Comparison of ENCODE assay signal across 8 cellular contexts in genomic region chr2:104976603-104977120, GRCh38.
DNase-seq lines count a peak whose midpoint lies in the region; ATAC-seq and TF ChIP-seq lines count a peak whose summit lies in the region.

No MANE protein-coding gene starts in this region.

- in situ Hi-C loops in G401 (cut with HindIII; ENCODE audit: low sequenced_read_pairs), result no loop called here

- peak; percentile 94 for ATAC-seq in HG03064 (IDR thresholded peaks at IDR 0.05; ENCODE audit: low read depth, unreplicated experiment)
- ATAC-seq in RWPE2 (ENCODE audit: low read depth), result no peak
- peak; percentile 97 for ATAC-seq in memory B cell (ENCODE audit: low read depth)

- H3K4me3 Mint-ChIP-seq in memory B cell, result peak overlapping the region; percentile 80

- DNase-seq in G401 (ENCODE audit: low spot score), result peak; percentile 4
- DNase-seq in GM19238 (ENCODE audit: insufficient read length, low spot score), result peak; percentile 53
- no peak for DNase-seq in RWPE2 (ENCODE audit: low spot score)
- peak; percentile 60 to 69 for DNase-seq in memory B cell (ENCODE audit: low spot score in 2 of 2)
- DNase-seq in amniotic stem cell (lab: John Stamatoyannopoulos, UW), result no peak
- no peak for DNase-seq in putamen (ENCODE audit: low spot score)
- no peak for DNase-seq in SW 1271 (lab: John Stamatoyannopoulos, UW)

- no peaks in the 10 kb centered on the region for H3K27me3 Mint-ChIP-seq in memory B cell

- H3K27ac Mint-ChIP-seq in memory B cell, result peak overlapping the region; percentile 75

- no peak overlapping the region for H3K27ac ChIP-seq in RWPE2 (ENCODE audit: poor library complexity, severe bottlenecking)

- no peaks in the 10 kb centered on the region for H3K4me1 ChIP-seq in RWPE2 (ENCODE audit: insufficient read depth, poor library complexity, severe bottlenecking)

- H3K4me1 Mint-ChIP-seq in memory B cell, result peaks cover 26% of the 10 kb centered on the region

- peak; percentile 19 for TF ChIP-seq CTCF in RWPE2 (IDR thresholded peaks at IDR 0.05; ENCODE audit: poor library complexity, severe bottlenecking)

- H3K4me3 ChIP-seq in RWPE2 (ENCODE audit: severe bottlenecking), result no peak overlapping the region

- H3K27me3 ChIP-seq in RWPE2 (ENCODE audit: insufficient read depth, poor library complexity, severe bottlenecking), result no peaks in the 10 kb centered on the region

- no peaks in the 10 kb centered on the region for H3K36me3 ChIP-seq in RWPE2 (ENCODE audit: low read depth)

- H3K9me3 ChIP-seq in RWPE2 (ENCODE audit: severe bottlenecking), result no peaks in the 10 kb centered on the region

- H3K9me3 Mint-ChIP-seq in memory B cell, result no peaks in the 10 kb centered on the region

- no peaks in the 10 kb centered on the region for H3K36me3 Mint-ChIP-seq in memory B cell

Comparison
In these comparisons a context has a peak if more than half of its experiments do, and no peak if none do; other contexts are left out.
1. DNase-seq: peak in G401 (single experiment), GM19238 (single experiment) and memory B cell (2 of 2); none in RWPE2 (single experiment), amniotic stem cell (single experiment), putamen (single experiment) and SW 1271 (0 of 2).